Comparison of ENCODE assay signal across 19 cellular contexts in genomic region chr10:50582061-50582460, GRCh38. TPM values are rescaled to one million over a fixed set of nuclear protein-coding genes. Genes with fewer than 3 reads are reported as not detected.
DNase-seq lines count a peak whose midpoint lies in the region; ATAC-seq, FAIRE-seq and TF ChIP-seq lines count a peak whose summit lies in the region.
"Had no signal": no experiment of that assay in that cellular context is flagged by ENCODE, and none has a peak within 500 bp of the region (broad histone marks: within the 10 kb centered on the region; RNA-seq: fewer than 3 reads in every experiment).

No MANE protein-coding gene starts in this region.

- H3K4me1 Mint-ChIP-seq in GM23338 (peaks cover 43% of the 10 kb centered on the region), astrocyte (ENCODE audit: low read depth, unreplicated experiment) (peaks cover 31% of the 10 kb centered on the region)
- H3K4me1 Mint-ChIP-seq in activated CD4-positive, alpha-beta memory T cell treated with anti-CD3 and anti-CD28 coated beads, Interleukin-2, amount 10 ng/mL, durations not matched to agents 7 days and 5 days: peaks cover 7% of the 10 kb centered on the region

- H3K9me2 ChIP-seq in GM23338 (ENCODE audit: insufficient read depth): no peaks in the 10 kb centered on the region

- no peak for TF ChIP-seq POLR2A in thyroid gland (IDR thresholded peaks at IDR 0.05)

- CTCF ChIA-PET in activated CD4-positive, alpha-beta memory T cell treated with anti-CD3 and anti-CD28 coated beads, Interleukin-2, amount 10 ng/mL, durations not matched to agents 7 days and 5 days (lab: Charles Lee): no interaction called here

- H3K9me3 ChIP-seq in left ventricle myocardium inferior (replicated peaks) (no peaks in the 10 kb centered on the region), astrocyte (ENCODE audit: insufficient read depth, low read depth, low read length) (no peaks in the 10 kb centered on the region), thyroid gland (no peaks in the 10 kb centered on the region)
- H3K9me3 ChIP-seq: A549, BLaER1 had no signal

- no peak overlapping the region for H3K4me2 ChIP-seq in GM23338
- H3K4me2 ChIP-seq in astrocyte (ENCODE audit: low read length): no peak overlapping the region
- H3K4me2 ChIP-seq: A549, BLaER1 had no signal

- H3K4me3 Mint-ChIP-seq in GM23338: no peak overlapping the region
- H3K4me3 Mint-ChIP-seq in astrocyte (ENCODE audit: unreplicated experiment): no peak overlapping the region
- H3K4me3 Mint-ChIP-seq in activated CD4-positive, alpha-beta memory T cell treated with anti-CD3 and anti-CD28 coated beads, Interleukin-2, amount 10 ng/mL, durations not matched to agents 7 days and 5 days: no peak overlapping the region

- H3K27ac ChIP-seq in left ventricle myocardium inferior (replicated peaks) (peak overlapping the region; percentile 18), GM23338 (ENCODE audit: low read depth) (peak overlapping the region; percentile 11; the same call in 1 of the 2 replicates), astrocyte (ENCODE audit: low read depth, low read length) (no peak overlapping the region), thyroid gland (peak overlapping the region in 2 of 3 donors; percentile 71 to 90)
- H3K27ac ChIP-seq: A549, BLaER1 had no signal

- H3K27me3 ChIP-seq in left ventricle myocardium inferior (ENCODE audit: low read depth) (no peaks in the 10 kb centered on the region), GM23338 (ENCODE audit: insufficient read depth) (no peaks in the 10 kb centered on the region), astrocyte (ENCODE audit: insufficient read depth, low read length) (no peaks in the 10 kb centered on the region), thyroid gland (no peaks in the 10 kb centered on the region)
- H3K27me3 ChIP-seq: BLaER1 had no signal

- ATAC-seq in Right ventricle myocardium inferior (no peak), GM23338 (no peak), HG03432 (IDR thresholded peaks at IDR 0.05; ENCODE audit: unreplicated experiment) (no peak)
- ATAC-seq: A549 had no signal

- H3K36me3 Mint-ChIP-seq in GM23338 (ENCODE audit: low read depth) (peaks cover 28% of the 10 kb centered on the region; the same call in 2 of the 3 replicates), astrocyte (ENCODE audit: low read depth, unreplicated experiment) (peaks cover 2% of the 10 kb centered on the region)
- H3K36me3 Mint-ChIP-seq in activated CD4-positive, alpha-beta memory T cell treated with anti-CD3 and anti-CD28 coated beads, Interleukin-2, amount 10 ng/mL, durations not matched to agents 7 days and 5 days (ENCODE audit: low read depth): peaks cover 9% of the 10 kb centered on the region

- H3K36me3 ChIP-seq in left ventricle myocardium inferior (no peaks in the 10 kb centered on the region), GM23338 (ENCODE audit: insufficient read depth) (no peaks in the 10 kb centered on the region), astrocyte (ENCODE audit: insufficient read depth, low read length) (no peaks in the 10 kb centered on the region), thyroid gland (no peaks in the 10 kb centered on the region)

- H3K27ac Mint-ChIP-seq in GM23338 (0 out of 2 replicates have a peak overlapping the region, but pooled peaks have one; percentile 15), astrocyte (ENCODE audit: unreplicated experiment) (no peak overlapping the region)
- no peak overlapping the region for H3K27ac Mint-ChIP-seq in activated CD4-positive, alpha-beta memory T cell treated with anti-CD3 and anti-CD28 coated beads, Interleukin-2, amount 10 ng/mL, durations not matched to agents 7 days and 5 days

- H3K9ac ChIP-seq in astrocyte (ENCODE audit: low read length): no peak overlapping the region
- H3K9ac ChIP-seq: BLaER1 had no signal

- H3K27me3 Mint-ChIP-seq in GM23338 (ENCODE audit: insufficient read depth, low read depth, poor library complexity): no peaks in the 10 kb centered on the region
- H3K27me3 Mint-ChIP-seq in astrocyte (ENCODE audit: low read depth, unreplicated experiment): no peaks in the 10 kb centered on the region
- H3K27me3 Mint-ChIP-seq in activated CD4-positive, alpha-beta memory T cell treated with anti-CD3 and anti-CD28 coated beads, Interleukin-2, amount 10 ng/mL, durations not matched to agents 7 days and 5 days: no peaks in the 10 kb centered on the region

- H3K4me1 ChIP-seq in left ventricle myocardium inferior (peaks cover 57% of the 10 kb centered on the region), GM23338 (ENCODE audit: insufficient read depth) (peaks cover 49% of the 10 kb centered on the region), astrocyte (ENCODE audit: insufficient read depth, low read length) (peaks cover 10% of the 10 kb centered on the region), thyroid gland (peaks cover 50 to 58% of the 10 kb centered on the region in 2 donors)

- TF ChIP-seq CTCF in left ventricle myocardium inferior (IDR thresholded peaks at IDR 0.05; ENCODE audit: borderline replicate concordance) (no peak), GM23338 (conservative IDR thresholded peaks at IDR 0.05; ENCODE audit: low read depth in 2 of 2) (no peak), astrocyte (IDR thresholded peaks at IDR 0.05; ENCODE audit: insufficient read depth, low read depth, low read length) (no peak), thyroid gland (IDR thresholded peaks at IDR 0.05) (no peak)

- intact Hi-C loops in left ventricle myocardium inferior (cut with micrococcal nuclease) (no loop called here), Right ventricle myocardium inferior (cut with DNase I) (no loop called here), thyroid gland (cut with DNase I) (no loop called here)

- WGBS in thyroid gland, 2 donors: 73 to 81% methylated on average over 5 of the region's 5 CpGs

- DNase-seq in left ventricle myocardium inferior (no peak), Right ventricle myocardium inferior (ENCODE audit: missing footprints) (no peak), GM23338 (ENCODE audit: low spot score) (no peak), astrocyte (ENCODE audit: low read depth) (peak; percentile 39), thyroid gland (no peak), NCI-H82 (lab: John Stamatoyannopoulos, UW) (no peak)
- no peak for DNase-seq in activated CD4-positive, alpha-beta memory T cell treated with anti-CD3 and anti-CD28 coated beads, Interleukin-2, amount 10 ng/mL, durations not matched to agents 7 days and 5 days
- DNase-seq: DMS 273 treated with DMSO at 0.1 percent for 48 hours, DND-41, GF-D8, Karpas-422, NCI-H1436, NCI-H1930, NCI-H226, NCI-H524, SHP77 treated with DMSO at 0.1 percent for 48 hours had no signal

- H2AFZ ChIP-seq in GM23338 (no peak overlapping the region), astrocyte (ENCODE audit: low read depth, low read length) (no peak overlapping the region)

- H4K20me1 ChIP-seq in GM23338 (replicated peaks; ENCODE audit: insufficient read depth) (0 out of 2 replicates have a peak, but pooled peaks cover 3% of the 10 kb centered on the region), astrocyte (ENCODE audit: insufficient read depth, low read length) (peaks cover 5% of the 10 kb centered on the region)

- H3K4me3 ChIP-seq in left ventricle myocardium inferior (no peak overlapping the region), GM23338 (no peak overlapping the region), astrocyte (ENCODE audit: insufficient read depth, low read depth, low read length) (no peak overlapping the region), thyroid gland (replicated peaks in 1 of 3) (no peak overlapping the region)
- H3K4me3 ChIP-seq: A549, BLaER1 had no signal

- H3K9me3 Mint-ChIP-seq in GM23338 (no peaks in the 10 kb centered on the region), astrocyte (ENCODE audit: unreplicated experiment) (no peaks in the 10 kb centered on the region)
- no peaks in the 10 kb centered on the region for H3K9me3 Mint-ChIP-seq in activated CD4-positive, alpha-beta memory T cell treated with anti-CD3 and anti-CD28 coated beads, Interleukin-2, amount 10 ng/mL, durations not matched to agents 7 days and 5 days

- H3F3A ChIP-seq in GM23338 (replicated peaks; ENCODE audit: low read depth): no peaks in the 10 kb centered on the region

- FAIRE-seq in astrocyte (lab: Jason Lieb, UNC): no peak
- FAIRE-seq: A549 had no signal

- POLR2A ChIA-PET in activated CD4-positive, alpha-beta memory T cell treated with anti-CD3 and anti-CD28 coated beads, Interleukin-2, amount 10 ng/mL, durations not matched to agents 7 days and 5 days (lab: Charles Lee): no interaction called here

- H3K79me2 ChIP-seq in GM23338 (replicated peaks; ENCODE audit: insufficient read depth) (peaks cover 40% of the 10 kb centered on the region), astrocyte (ENCODE audit: insufficient read depth, low read length) (no peaks in the 10 kb centered on the region)

TF ChIP-seq in GM23338, 12 proteins besides CTCF, POLR2A, EP300 and RAD21 (continues in another document):
- TF ChIP-seq CREB1 (CRISPR knock-in tag; IDR thresholded peaks at IDR 0.05; ENCODE audit: low read depth) (no peak), NANOG (IDR thresholded peaks at IDR 0.05; ENCODE audit: borderline replicate concordance) (no peak), JUNB (IDR thresholded peaks at IDR 0.05; ENCODE audit: unreplicated experiment) (no peak)

RNA-seq across cellular contexts. Expression of gene SGMS1, which starts 41.7 kb away (rescaled TPM):
- total RNA-seq in left ventricle myocardium inferior (18.6 TPM), Right ventricle myocardium inferior (23.1 TPM), astrocyte (22.3 and 25.6 TPM in 2 replicates), thyroid gland (10 to 100 TPM; 80.8 to 98.9 (median 90.7) TPM)
- 33.6 and 34.7 TPM in 2 replicates for total RNA-seq in GM23338 (2014; rRNA removed; shearing (Covaris generic))
- 12.6 and 15.0 TPM in 2 replicates for polyA plus RNA-seq in GM23338 (2016; fragmentation: Nextera tagmentation; extraction: Ambion mirVana)
- total RNA-seq in activated CD4-positive, alpha-beta memory T cell treated with anti-CD3 and anti-CD28 coated beads, Interleukin-2, amount 10 ng/mL, durations not matched to agents 7 days and 5 days: 10 to 100 TPM; 18.9 to 19.9 TPM
